Comparison of ENCODE assay signal across 8 cellular contexts in the genomic region with DNA sequence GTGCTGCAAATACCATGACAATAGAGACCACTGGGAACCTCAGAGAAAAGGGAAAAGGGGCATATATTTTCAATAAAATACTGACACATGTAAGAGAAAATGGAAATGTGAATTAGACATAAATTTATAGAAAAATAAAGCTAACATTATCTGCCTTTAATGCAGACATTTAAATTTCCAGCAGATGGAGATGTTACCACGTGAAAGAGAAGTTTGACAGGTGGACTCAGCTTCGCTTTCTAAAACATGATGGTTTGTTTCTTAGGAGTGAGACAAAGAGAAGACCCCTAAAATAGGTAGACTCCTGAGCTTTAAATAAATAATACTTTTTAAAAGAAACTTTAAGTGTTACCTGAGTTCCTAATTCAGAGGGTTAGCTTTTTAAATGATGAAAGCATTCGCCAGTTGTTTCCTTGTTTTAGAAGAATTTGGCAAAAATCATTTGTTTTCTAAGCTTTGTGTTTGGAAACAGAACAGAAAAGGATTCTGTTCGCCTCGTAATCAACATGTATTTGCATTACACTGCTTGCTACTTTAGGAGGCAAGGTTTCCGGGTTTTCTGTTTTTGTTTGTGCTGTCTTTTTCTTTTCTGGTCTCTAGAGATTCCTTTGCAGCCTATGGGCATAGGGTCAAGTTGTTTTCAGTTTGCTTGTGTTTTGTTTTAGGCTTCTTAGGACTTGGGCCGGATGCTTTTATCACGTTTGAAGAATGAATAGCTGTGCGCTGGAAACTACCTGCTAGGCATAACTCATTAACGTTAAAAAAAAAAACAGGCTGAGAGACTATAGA.
DNase-seq lines count a peak whose midpoint lies in the region; ATAC-seq and TF ChIP-seq lines count a peak whose summit lies in the region.

No MANE protein-coding gene starts in this region.

- peaks cover 4% of the 10 kb centered on the region for H3K4me1 ChIP-seq in iPS DF 6.9 (ENCODE audit: control insufficient read depth, insufficient read depth, low read length)
- H3K4me1 ChIP-seq in GM23248 (ENCODE audit: insufficient read depth): no peaks in the 10 kb centered on the region

- no peak overlapping the region for H3K9ac ChIP-seq in GM23248

- H3K36me3 ChIP-seq in iPS DF 6.9 (ENCODE audit: control insufficient read depth, insufficient read depth, low read length) (no peaks in the 10 kb centered on the region), GM23248 (ENCODE audit: low read depth) (no peaks in the 10 kb centered on the region)

- no peaks in the 10 kb centered on the region for H3K27me3 ChIP-seq in iPS DF 6.9 (ENCODE audit: control insufficient read depth, insufficient read depth, low read length)
- H3K27me3 ChIP-seq in GM23248 (replicated peaks; ENCODE audit: insufficient read depth): no peaks in the 10 kb centered on the region

- WGBS in iPS DF 6.9 (ENCODE audit: insufficient coverage, insufficient read length): no CpG with 5 or more reads among the region's 10 CpGs
- 83 to 86% methylated on average over 10 of the region's 10 CpGs for WGBS in GM23248 (ENCODE audit: low coverage in 1 of 2, low lambda C conversion rate in 2 of 2, missing lambda C conversion rate in 2 of 2), 2 experiments

- no peak overlapping the region for H2AFZ ChIP-seq in GM23248

- H3K4me1 Mint-ChIP-seq in T-helper 17 cell (peaks cover 11% of the 10 kb centered on the region), type B pancreatic cell (ENCODE audit: unreplicated experiment) (peaks cover 48% of the 10 kb centered on the region)
- no peaks in the 10 kb centered on the region for H3K4me1 Mint-ChIP-seq in stimulated activated memory B cell treated with anti-CD40 and anti-IgM and Interleukin-4, amounts not matched to agents 10 μg/mL and 1 μg/mL and 100 μg/mL, for 72 hours

- H4K20me1 ChIP-seq in GM23248 (ENCODE audit: insufficient read depth): no peaks in the 10 kb centered on the region

- H3K4me3 ChIP-seq in iPS DF 6.9 (ENCODE audit: low read length) (no peak overlapping the region), GM23248 (no peak overlapping the region)

- H3K36me3 Mint-ChIP-seq in T-helper 17 cell (ENCODE audit: low read depth) (peaks cover 2% of the 10 kb centered on the region), type B pancreatic cell (peaks cover 4% of the 10 kb centered on the region)
- no peaks in the 10 kb centered on the region for H3K36me3 Mint-ChIP-seq in stimulated activated memory B cell treated with anti-CD40 and anti-IgM and Interleukin-4, amounts not matched to agents 10 μg/mL and 1 μg/mL and 100 μg/mL, for 72 hours

- H3K9me3 ChIP-seq in T-helper 17 cell (ENCODE audit: control insufficient read depth, low read length, poor library complexity, severe bottlenecking) (no peaks in the 10 kb centered on the region), iPS DF 6.9 (ENCODE audit: control insufficient read depth, insufficient read depth, low read length) (no peaks in the 10 kb centered on the region), GM23248 (ENCODE audit: low read depth) (no peaks in the 10 kb centered on the region)

- H3K27me3 Mint-ChIP-seq in T-helper 17 cell (peaks cover 35% of the 10 kb centered on the region), type B pancreatic cell (peaks cover 9% of the 10 kb centered on the region)
- peaks cover 24% of the 10 kb centered on the region for H3K27me3 Mint-ChIP-seq in stimulated activated memory B cell treated with anti-CD40 and anti-IgM and Interleukin-4, amounts not matched to agents 10 μg/mL and 1 μg/mL and 100 μg/mL, for 72 hours

- H3K4me3 Mint-ChIP-seq in T-helper 17 cell: peak overlapping the region; percentile 43
- peak overlapping the region; percentile 30 for H3K4me3 Mint-ChIP-seq in type B pancreatic cell
- H3K4me3 Mint-ChIP-seq in stimulated activated memory B cell treated with anti-CD40 and anti-IgM and Interleukin-4, amounts not matched to agents 10 μg/mL and 1 μg/mL and 100 μg/mL, for 72 hours: no peak overlapping the region

- TF ChIP-seq CTCF in type B pancreatic cell (conservative IDR thresholded peaks at IDR 0.05) (peak; percentile 76), RWPE1 (conservative IDR thresholded peaks at IDR 0.05; ENCODE audit: low read depth) (no peak)

- POLR2A ChIA-PET in RWPE1 (lab: Yijun Ruan, JAX; ENCODE audit: low non-redundant PET): no interaction called here

- no peak for ATAC-seq in T-helper 17 cell
- no peak for ATAC-seq in stimulated activated memory B cell treated with anti-CD40 and anti-IgM and Interleukin-4, amounts not matched to agents 10 μg/mL and 1 μg/mL and 100 μg/mL, for 72 hours

- H3F3A ChIP-seq in GM23248 (ENCODE audit: insufficient read depth): no peaks in the 10 kb centered on the region

- H3K79me2 ChIP-seq in GM23248 (ENCODE audit: insufficient read depth): no peaks in the 10 kb centered on the region

- H3K27ac ChIP-seq in iPS DF 6.9 (ENCODE audit: low read length) (no peak overlapping the region), GM23248 (no peak overlapping the region), RWPE1 (no peak overlapping the region)

- H3K9me2 ChIP-seq in GM23248 (ENCODE audit: insufficient read depth): no peaks in the 10 kb centered on the region

- in situ Hi-C loops in GM23248 (cut with MboI): no loop called here

- peak; percentile 1 for DNase-seq in NCI-H748 (lab: John Stamatoyannopoulos, UW; ENCODE audit: unreplicated experiment)
- DNase-seq in NCI-H748 treated with DMSO at 0.1 percent for 48 hours (lab: John Stamatoyannopoulos, UW): no peak
- DNase-seq in T-helper 17 cell: no peak
- peak; percentile 57 for DNase-seq in iPS DF 6.9 (ENCODE audit: low read depth, low spot score)
- no peak for DNase-seq in type B pancreatic cell (ENCODE audit: extremely low spot score, unreplicated experiment)
- DNase-seq in GM23248: no peak
- no peak for DNase-seq in RWPE1 (ENCODE audit: low spot score)

- H3K27ac Mint-ChIP-seq in T-helper 17 cell (no peak overlapping the region), type B pancreatic cell (no peak overlapping the region)
- no peak overlapping the region for H3K27ac Mint-ChIP-seq in stimulated activated memory B cell treated with anti-CD40 and anti-IgM and Interleukin-4, amounts not matched to agents 10 μg/mL and 1 μg/mL and 100 μg/mL, for 72 hours

- no peak overlapping the region for H3K4me2 ChIP-seq in GM23248 (ENCODE audit: unreplicated experiment)

- CTCF ChIA-PET in RWPE1 (lab: Yijun Ruan, JAX): interaction anchor here (0.6 to 1.5 kb wide), 5 partner anchors 14 to 271 kb away, joined by 3 to 7 read pairs (median 4); a partner anchor contains a TSS

- no peaks in the 10 kb centered on the region for H3K9me3 Mint-ChIP-seq in type B pancreatic cell
- H3K9me3 Mint-ChIP-seq in stimulated activated memory B cell treated with anti-CD40 and anti-IgM and Interleukin-4, amounts not matched to agents 10 μg/mL and 1 μg/mL and 100 μg/mL, for 72 hours: peaks cover 9% of the 10 kb centered on the region

Comparison
In these comparisons a context has a peak if more than half of its experiments do, and no peak if none do; other contexts are left out.
1. DNase-seq: peak in NCI-H748 (single experiment) and iPS DF 6.9 (single experiment); none in NCI-H748 treated with DMSO at 0.1 percent for 48 hours (single experiment), T-helper 17 cell (0 of 3), type B pancreatic cell (single experiment), GM23248 (single experiment) and RWPE1 (single experiment).